9 cellular contexts compared by ENCODE assay signal in the genomic region with DNA sequence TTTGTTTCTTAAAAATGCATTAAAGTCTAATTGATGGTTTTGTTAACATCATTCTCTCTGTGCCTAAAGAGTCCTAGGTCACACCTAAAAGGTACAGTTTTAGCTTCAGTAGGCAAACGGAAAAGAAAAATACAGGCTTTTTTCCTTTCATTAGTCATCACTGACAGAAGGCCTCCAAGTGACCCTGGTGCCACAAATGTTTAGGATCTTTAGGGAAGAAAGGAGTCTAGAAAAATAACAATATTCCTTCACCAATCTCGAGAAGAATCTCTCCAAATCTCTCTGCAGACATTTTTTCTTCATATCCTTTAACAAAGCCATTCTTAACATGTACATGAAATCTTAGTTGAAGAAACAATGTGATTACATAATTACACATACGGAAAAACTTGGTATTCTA. TPM values are rescaled to one million over a fixed set of nuclear protein-coding genes. Genes with fewer than 3 reads are reported as not detected.
DNase-seq lines count a peak whose midpoint lies in the region; ATAC-seq and TF ChIP-seq lines count a peak whose summit lies in the region.
"Had no signal": no experiment of that assay in that cellular context is flagged by ENCODE, and none has a peak within 500 bp of the region (broad histone marks: within the 10 kb centered on the region; RNA-seq: fewer than 3 reads in every experiment).

No MANE protein-coding gene starts in this region.

- ATAC-seq in natural killer cell treated with Interleukin-12 subunit alpha and Interleukin-12 subunit beta and Interleukin-15 and Interleukin-18, amount 100 ng/mL, for 72 hours = no peak

- intact Hi-C loops in esophagus squamous epithelium (cut with DNase I) = no loop called here

- 18 to 23% methylated on average over 3 of the region's 3 CpGs for WGBS in esophagus squamous epithelium, 2 donors

- H3K4me1 ChIP-seq in BLaER1 treated with 17β-estradiol and CSF1 and Interleukin-3, amounts not matched to agents 10 nM and 100 nM = peaks cover 6 to 19% (median 17%) of the 10 kb centered on the region in 10 experiments; a peak in 19 of 20 replicates
- H3K4me1 ChIP-seq in Karpas-422 (ENCODE audit: low read length) = peaks cover 48% of the 10 kb centered on the region
- peaks cover 0 to 30% (median 4%) of the 10 kb centered on the region in 3 donors for H3K4me1 ChIP-seq in esophagus squamous epithelium

- no peak for TF ChIP-seq CTCF in esophagus squamous epithelium (IDR thresholded peaks at IDR 0.05)

- peaks cover 38 to 55% of the 10 kb centered on the region in 2 donors for H3K27me3 Mint-ChIP-seq in natural killer cell treated with Interleukin-12 subunit alpha and Interleukin-12 subunit beta and Interleukin-15 and Interleukin-18, amount 100 ng/mL, for 72 hours

- peak overlapping the region; percentile 31 to 95 (median 87); a peak in 20 of 22 replicates for H3K4me2 ChIP-seq in BLaER1 treated with 17β-estradiol and CSF1 and Interleukin-3, amounts not matched to agents 10 nM and 100 nM
- peak overlapping the region; percentile 80 for H3K4me2 ChIP-seq in Karpas-422 (ENCODE audit: low read depth, low read length, poor library complexity, severe bottlenecking)

- TF ChIP-seq POLR2A in esophagus squamous epithelium (IDR thresholded peaks at IDR 0.05) = no peak

- H3K9me2 ChIP-seq in Karpas-422 (replicated peaks; ENCODE audit: insufficient read depth, low read length) = no peaks in the 10 kb centered on the region

- H3K9me3 ChIP-seq in BLaER1 treated with 17β-estradiol and CSF1 and Interleukin-3, amounts not matched to agents 10 nM and 100 nM (replicated peaks in 1 of 11) = no peaks in the 10 kb centered on the region
- H3K9me3 ChIP-seq in Karpas-422 (ENCODE audit: low read length) = no peaks in the 10 kb centered on the region
- no peaks in the 10 kb centered on the region for H3K9me3 ChIP-seq in esophagus squamous epithelium

- H3K9ac ChIP-seq in BLaER1 treated with 17β-estradiol and CSF1 and Interleukin-3, amounts not matched to agents 10 nM and 100 nM = peak overlapping the region in 9 of 11 experiments; percentile 85 to 95 (median 91); a peak in 14 of 22 replicates
- no peak overlapping the region; the same call in 1 of the 2 replicates for H3K9ac ChIP-seq in Karpas-422 (ENCODE audit: low read length)

- H3K36me3 ChIP-seq in BLaER1 treated with 17β-estradiol and CSF1 and Interleukin-3, amounts not matched to agents 10 nM and 100 nM = no peaks in the 10 kb centered on the region
- H3K36me3 ChIP-seq in Karpas-422 (ENCODE audit: insufficient read depth, low read length) (no peaks in the 10 kb centered on the region), esophagus squamous epithelium (no peaks in the 10 kb centered on the region)

- peaks cover 0 to 12% (median 0%) of the 10 kb centered on the region in 11 experiments; a peak in 2 of 22 replicates for H3K27me3 ChIP-seq in BLaER1 treated with 17β-estradiol and CSF1 and Interleukin-3, amounts not matched to agents 10 nM and 100 nM
- H3K27me3 ChIP-seq in Karpas-422 (ENCODE audit: low read length) (no peaks in the 10 kb centered on the region), esophagus squamous epithelium (peaks cover 0 to 23% (median 0%) of the 10 kb centered on the region in 4 donors)

- H3K27ac ChIP-seq in BLaER1 treated with 17β-estradiol and CSF1 and Interleukin-3, amounts not matched to agents 10 nM and 100 nM = peak overlapping the region in 3 of 11 experiments; percentile 76 to 92 (median 89); a peak in 3 of 22 replicates
- H3K27ac ChIP-seq in Karpas-422 (ENCODE audit: low read length) = no peak overlapping the region
- peak overlapping the region in 1 of 4 donors; percentile 90 for H3K27ac ChIP-seq in esophagus squamous epithelium

- peak overlapping the region; percentile 83 for H3K4me3 Mint-ChIP-seq in natural killer cell treated with Interleukin-12 subunit alpha and Interleukin-12 subunit beta and Interleukin-15 and Interleukin-18, amount 100 ng/mL, for 72 hours

- DNase-seq in Karpas-422 (no peak), dermis blood vessel endothelial cell (peak; percentile 42), UCSD-AML1 (lab: John Stamatoyannopoulos, UW; ENCODE audit: unreplicated experiment) (no peak), Ammon's horn (ENCODE audit: low spot score) (no peak), esophagus squamous epithelium (lab: John Stamatoyannopoulos, UW) (no peak), DMS114 treated with DMSO at 0.1 percent for 48 hours (lab: John Stamatoyannopoulos, UW; ENCODE audit: unreplicated experiment) (no peak)
- no peak for DNase-seq in natural killer cell treated with Interleukin-12 subunit alpha and Interleukin-12 subunit beta and Interleukin-15 and Interleukin-18, amount 100 ng/mL, for 72 hours (ENCODE audit: low spot score)
- DNase-seq: KG1 had no signal

- H3K4me1 Mint-ChIP-seq in natural killer cell treated with Interleukin-12 subunit alpha and Interleukin-12 subunit beta and Interleukin-15 and Interleukin-18, amount 100 ng/mL, for 72 hours (ENCODE audit: low read depth in 2 of 2) = peaks cover 11 to 13% of the 10 kb centered on the region in 2 donors

- no peaks in the 10 kb centered on the region for H3K36me3 Mint-ChIP-seq in natural killer cell treated with Interleukin-12 subunit alpha and Interleukin-12 subunit beta and Interleukin-15 and Interleukin-18, amount 100 ng/mL, for 72 hours

- no peaks in the 10 kb centered on the region for H4K20me1 ChIP-seq in BLaER1 treated with 17β-estradiol and CSF1 and Interleukin-3, amounts not matched to agents 10 nM and 100 nM
- peaks cover 20% of the 10 kb centered on the region; the same call in 1 of the 2 replicates for H4K20me1 ChIP-seq in Karpas-422 (ENCODE audit: insufficient read depth, low read depth, low read length)

- H3K27ac Mint-ChIP-seq in natural killer cell treated with Interleukin-12 subunit alpha and Interleukin-12 subunit beta and Interleukin-15 and Interleukin-18, amount 100 ng/mL, for 72 hours = no peak overlapping the region

- H3K79me2 ChIP-seq in Karpas-422 (ENCODE audit: low read length) = no peaks in the 10 kb centered on the region

- H3K4me3 ChIP-seq in BLaER1 treated with 17β-estradiol and CSF1 and Interleukin-3, amounts not matched to agents 10 nM and 100 nM = peak overlapping the region; percentile 86 to 99 (median 94); a peak in 16 of 20 replicates
- H3K4me3 ChIP-seq in Karpas-422 (ENCODE audit: low read length) = peak overlapping the region; percentile 78; the same call in 1 of the 2 replicates
- H3K4me3 ChIP-seq in esophagus squamous epithelium = peak overlapping the region in 2 of 4 donors; percentile 89 to 92

- H2AFZ ChIP-seq in Karpas-422 (ENCODE audit: low read length) = no peak overlapping the region

- no peaks in the 10 kb centered on the region for H3K9me3 Mint-ChIP-seq in natural killer cell treated with Interleukin-12 subunit alpha and Interleukin-12 subunit beta and Interleukin-15 and Interleukin-18, amount 100 ng/mL, for 72 hours

RNA-seq across cellular contexts. Expression of gene DENND5B, which starts 2.0 kb away (rescaled TPM):
- 4.7 and 5.5 TPM in 2 replicates for total RNA-seq in Karpas-422 (2014; rRNA removed; shearing (Covaris generic); ENCODE audit: low replicate concordance)
- total RNA-seq in dermis blood vessel endothelial cell = 12.1 and 19.3 TPM in 2 replicates
- under 1 TPM; 0.05 to 0.95 TPM for total RNA-seq in natural killer cell treated with Interleukin-12 subunit alpha and Interleukin-12 subunit beta and Interleukin-15 and Interleukin-18, amount 100 ng/mL, for 72 hours
- total RNA-seq in esophagus squamous epithelium = 1 to 10 TPM in 2 of 4 donors, under 1 TPM in 2; 0.38 to 5.3 (median 1.5) TPM
